Comparison of ENCODE assay signal across 8 cellular contexts in genomic region chr9:14313951-14314423, GRCh38. TPM values are rescaled to one million over a fixed set of nuclear protein-coding genes. Genes with fewer than 3 reads are reported as not detected.
DNase-seq lines count a peak whose midpoint lies in the region; TF ChIP-seq lines count a peak whose summit lies in the region.

TSS of gene NFIB (minus strand) at chr9:14314141. CDS start at chr9:14313511, 630 bp downstream.

- H3K79me2 ChIP-seq in MM.1S (ENCODE audit: low read length) = no peaks in the 10 kb centered on the region

- TF ChIP-seq POLR2A in GM10847 (IDR thresholded peaks at IDR 0.05; ENCODE audit: extremely low read depth, insufficient read length) = peak; percentile 10

- H3F3A ChIP-seq in MM.1S (ENCODE audit: insufficient read depth, low read length) = no peaks in the 10 kb centered on the region

- intact Hi-C loops in left ventricle myocardium inferior (cut with micrococcal nuclease) (loop anchor here (10.0 kb wide), 1 partner anchor 219 kb away; no protein-coding TSS in a partner anchor), posterior vena cava (cut with DNase I) (loop anchor here (5.0 kb wide), 1 partner anchor 33 kb away; no protein-coding TSS in a partner anchor)

- peak within 1 kb of the TSS; percentile 57 for H3K4me3 ChIP-seq in MM.1S (ENCODE audit: low read length)
- peak within 1 kb of the TSS; percentile 80 for H3K4me3 ChIP-seq in left ventricle myocardium inferior

- no peaks in the 10 kb centered on the region for H3K9me2 ChIP-seq in MM.1S (replicated peaks; ENCODE audit: insufficient read depth, low read length)

- no peaks in the 10 kb centered on the region for H3K36me3 ChIP-seq in MM.1S (replicated peaks; ENCODE audit: insufficient read depth, low read length)
- H3K36me3 ChIP-seq in left ventricle myocardium inferior = no peaks in the 10 kb centered on the region

- H3K27me3 ChIP-seq in MM.1S (replicated peaks; ENCODE audit: insufficient read depth, low read length) = peaks cover 19% of the 10 kb centered on the region
- H3K27me3 ChIP-seq in left ventricle myocardium inferior (ENCODE audit: low read depth) = no peaks in the 10 kb centered on the region

- no peak for TF ChIP-seq CTCF in MM.1S (IDR thresholded peaks at IDR 0.05; ENCODE audit: low read length)
- TF ChIP-seq CTCF in left ventricle myocardium inferior (IDR thresholded peaks at IDR 0.05; ENCODE audit: borderline replicate concordance) = no peak

- H4K20me1 ChIP-seq in MM.1S (ENCODE audit: insufficient read depth, low read length) = no peaks in the 10 kb centered on the region

- H3K9me3 ChIP-seq in MM.1S (replicated peaks; ENCODE audit: insufficient read depth, low read length) (no peaks in the 10 kb centered on the region), left ventricle myocardium inferior (replicated peaks) (no peaks in the 10 kb centered on the region)

- H3K4me2 ChIP-seq in MM.1S (ENCODE audit: low read depth, low read length) = peak within 1 kb of the TSS; percentile 73

- DNase-seq in MM.1S (peak; percentile 15), left ventricle myocardium inferior (peak; percentile 58), posterior vena cava (ENCODE audit: low spot score) (peak; percentile 80), dedifferentiated amniotic fluid mesenchymal stem cell (ENCODE audit: extremely low spot score) (no peak), COLO829 (ENCODE audit: low spot score) (no peak), NK-92 (lab: John Stamatoyannopoulos, UW; ENCODE audit: unreplicated experiment) (no peak)

- H3K27ac ChIP-seq in MM.1S (ENCODE audit: low read length) = no peak within 1 kb of the TSS
- peak within 1 kb of the TSS; percentile 88 for H3K27ac ChIP-seq in angular gyrus (ENCODE audit: low read depth, low read length)
- peak within 1 kb of the TSS; percentile 100 for H3K27ac ChIP-seq in left ventricle myocardium inferior (replicated peaks)

- H3K4me1 ChIP-seq in MM.1S (ENCODE audit: low read length) = 0 out of 2 replicates have a peak, but pooled peaks cover 3% of the 10 kb centered on the region
- H3K4me1 ChIP-seq in left ventricle myocardium inferior = peaks cover 68% of the 10 kb centered on the region

- no peak within 1 kb of the TSS for H3K9ac ChIP-seq in MM.1S (ENCODE audit: low read length)

- H2AFZ ChIP-seq in MM.1S (ENCODE audit: low read length) = 0 out of 2 replicates have a peak within 1 kb of the TSS, but pooled peaks have one; percentile 45

RNA-seq across cellular contexts. Expression of gene NFIB, which starts in this region (rescaled TPM):
- total RNA-seq in left ventricle myocardium inferior (110 TPM), posterior vena cava (100 to 1,000 TPM; 230 to 305 TPM)

Comparison
In these comparisons a context has a peak if more than half of its experiments do, and no peak if none do; other contexts are left out.
1. DNase-seq: peak in MM.1S (single experiment), left ventricle myocardium inferior (single experiment) and posterior vena cava (single experiment); none in dedifferentiated amniotic fluid mesenchymal stem cell (single experiment), COLO829 (single experiment) and NK-92 (single experiment).